8 cellular contexts compared by ENCODE assay signal in the genomic region with DNA sequence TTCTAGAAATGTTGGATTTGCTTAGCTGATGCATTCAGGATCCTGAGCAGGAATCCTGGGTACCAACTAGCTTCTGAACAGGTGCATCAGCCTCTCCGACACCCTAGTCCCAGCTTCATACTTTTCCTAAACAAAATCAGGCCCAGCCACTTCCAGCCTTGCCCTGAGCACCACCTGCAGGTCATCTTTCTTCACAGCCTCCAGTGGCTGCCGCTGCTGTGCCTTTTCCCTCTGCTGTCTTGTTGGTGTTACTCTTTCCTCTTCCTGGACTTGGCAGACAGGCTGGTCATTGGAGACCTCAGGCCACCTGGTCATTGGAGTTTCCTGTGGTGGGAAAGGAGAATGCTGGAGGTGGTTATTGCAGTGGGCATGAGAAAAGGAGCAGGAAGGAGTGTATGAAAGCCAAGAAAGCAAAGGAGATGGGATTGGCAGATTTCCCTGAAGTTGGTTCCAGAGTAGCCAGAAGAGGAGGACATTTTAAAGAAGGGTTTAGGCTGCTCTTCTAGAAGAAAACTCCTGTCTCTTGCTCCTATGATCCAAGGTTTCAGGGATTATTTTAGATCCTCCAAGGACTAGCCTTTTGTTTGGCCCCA. TPM values are rescaled to one million over a fixed set of nuclear protein-coding genes. Genes with fewer than 3 reads are reported as not detected.
DNase-seq lines count a peak whose midpoint lies in the region; ATAC-seq and TF ChIP-seq lines count a peak whose summit lies in the region.

No MANE protein-coding gene starts in this region.

- peak; percentile 47 to 55 for TF ChIP-seq CTCF in fibroblast of lung (conservative IDR thresholded peaks at IDR 0.05 in 1 of 2, IDR thresholded peaks at IDR 0.05 in 1 of 2; ENCODE audit: low read depth in 1 of 2, low read length in 2 of 2)

- no peak overlapping the region for H2AFZ ChIP-seq in fibroblast of lung (ENCODE audit: low read length)

- H3K36me3 ChIP-seq in fibroblast of lung (ENCODE audit: control insufficient read depth, insufficient read depth, low read length): peaks cover 2% of the 10 kb centered on the region

- H3K4me3 ChIP-seq in fibroblast of lung (replicated peaks in 1 of 4; ENCODE audit: control extremely low read depth in 1 of 4, insufficient read depth in 1 of 4, low read depth in 3 of 4, low read length in 4 of 4): no peak overlapping the region

- no peaks in the 10 kb centered on the region for H3K9me3 ChIP-seq in fibroblast of lung (ENCODE audit: control insufficient read depth, insufficient read depth, low read depth, low read length)

- ATAC-seq in HG03442 (IDR thresholded peaks at IDR 0.05; ENCODE audit: unreplicated experiment): no peak
- ATAC-seq in HG03460 (IDR thresholded peaks at IDR 0.05; ENCODE audit: unreplicated experiment): no peak
- ATAC-seq in HG02870 (IDR thresholded peaks at IDR 0.05; ENCODE audit: unreplicated experiment): no peak

- CTCF ChIA-PET in HEK293T (lab: Yijun Ruan, JAX): interaction anchor here (0.6 to 11.1 kb wide), 10 partner anchors 8 to 215 kb away, joined by 3 to 169 read pairs (median 4); no protein-coding TSS in a partner anchor

- no peaks in the 10 kb centered on the region for H4K20me1 ChIP-seq in fibroblast of lung (ENCODE audit: control insufficient read depth, extremely low read depth, insufficient read depth, low read length)

- H3K4me1 ChIP-seq in fibroblast of lung (ENCODE audit: control insufficient read depth, extremely low read depth, insufficient read depth, low read length): peaks cover 9% of the 10 kb centered on the region

- no peak overlapping the region for H3K27ac ChIP-seq in fibroblast of lung (ENCODE audit: insufficient read depth, low read length)

- no peaks in the 10 kb centered on the region for H3K79me2 ChIP-seq in fibroblast of lung (ENCODE audit: control insufficient read depth, insufficient read depth, low read length)

- H3K4me2 ChIP-seq in fibroblast of lung (ENCODE audit: extremely low read depth, insufficient read depth, low read length): no peak overlapping the region

- in situ Hi-C loops in Caki2 (cut with HindIII; ENCODE audit: low pct_unique_long_range_greater_than_20kb, low sequenced_read_pairs): no loop called here
- in situ Hi-C loops in SK-MEL-5 (cut with HindIII; ENCODE audit: low pct_unique_long_range_greater_than_20kb, low sequenced_read_pairs): no loop called here

- H3K27me3 ChIP-seq in fibroblast of lung (ENCODE audit: control insufficient read depth, insufficient read depth, low read length): no peaks in the 10 kb centered on the region

- POLR2A ChIA-PET in HEK293T (lab: Yijun Ruan, JAX): interaction anchor here (2.9 kb wide), 1 partner anchor 116 kb away, joined by 18 read pairs; no protein-coding TSS in a partner anchor

- no peak overlapping the region for H3K9ac ChIP-seq in fibroblast of lung (ENCODE audit: insufficient read depth, low read length)

- peak; percentile 79 for DNase-seq in Caki2 (ENCODE audit: low read depth)
- DNase-seq in HEK293T (ENCODE audit: extremely low spot score): peak; percentile 62
- peak; percentile 59 for DNase-seq in SK-MEL-5 (ENCODE audit: low read depth, low spot score)
- DNase-seq in fibroblast of lung (ENCODE audit: low read depth in 2 of 2): peak; percentile 40 to 46
- peak; percentile 17 for DNase-seq in pons (ENCODE audit: low spot score)

TF ChIP-seq in HEK293T, 16 proteins besides CTCF, POLR2A, EP300 and RAD21:
- TF ChIP-seq ZNF384 (IDR thresholded peaks at IDR 0.05) (no peak), LEF1 (IDR thresholded peaks at IDR 0.05; ENCODE audit: borderline replicate concordance) (no peak), SP1 (IDR thresholded peaks at IDR 0.05) (no peak), TARDBP (IDR thresholded peaks at IDR 0.05) (no peak), BHLHE40 (IDR thresholded peaks at IDR 0.05; ENCODE audit: borderline replicate concordance) (no peak), ELF4 (IDR thresholded peaks at IDR 0.05) (no peak), SUZ12 (IDR thresholded peaks at IDR 0.05) (no peak)

RNA-seq across cellular contexts. Expression of a gene that starts 48.2 kb away (rescaled TPM):
- total RNA-seq in Caki2 (2014; rRNA removed; shearing (Covaris generic); ENCODE audit: low replicate concordance): 47.8 and 50.8 TPM in 2 replicates
- 10.3 and 13.0 TPM in 2 replicates for total RNA-seq in SK-MEL-5 (2014; rRNA removed; shearing (Covaris generic))
- 21.1 and 29.2 TPM in 2 replicates for polyA plus RNA-seq in SK-MEL-5 (2015; cell fraction: cytosol; rRNA removed)
- 28.5 and 59.7 TPM in 2 replicates for polyA plus RNA-seq in SK-MEL-5 (2015; cell fraction: nucleus; rRNA removed)
- total RNA-seq in fibroblast of lung: 16.7 and 23.3 TPM in 2 replicates
- polyA plus RNA-seq in fibroblast of lung: 6.8 and 7.6 TPM in 2 replicates
- polyA plus RNA-seq in fibroblast of lung (2012): 10.5 and 13.1 TPM in 2 replicates
- polyA minus RNA-seq in fibroblast of lung (ENCODE audit: low replicate concordance): 11.3 and 14.5 TPM in 2 replicates

Comparison
In these comparisons a context has a peak if more than half of its experiments do, and no peak if none do; other contexts are left out.
1. DNase-seq: peak in every context shown above with its lines; median percentile 79 in Caki2; 62 in HEK293T; 59 in SK-MEL-5; 43 in fibroblast of lung; 17 in pons.